ENCODE assay signal across 29 cellular contexts in the genomic region with DNA sequence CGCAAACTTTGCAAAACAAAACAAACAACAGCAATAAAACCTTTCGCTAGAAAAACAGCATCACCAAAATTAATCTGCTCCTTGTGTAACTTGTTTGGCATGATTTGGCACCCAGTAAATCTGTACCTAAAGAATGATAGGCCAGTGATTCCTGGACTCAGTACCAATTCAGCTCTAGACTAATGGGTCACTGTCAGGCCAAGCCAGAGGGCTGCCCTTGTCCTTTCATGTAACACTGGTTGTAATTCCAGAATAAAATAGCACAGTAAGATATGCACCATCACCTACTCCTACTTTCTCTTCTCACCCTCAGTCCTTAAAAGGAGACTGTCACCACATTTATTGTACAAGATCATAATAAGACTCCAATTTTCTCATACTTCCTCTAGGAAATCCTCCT.
"Had no signal": no experiment of that assay in that cellular context is flagged by ENCODE, and none has a peak within 500 bp of the region (broad histone marks: within the 10 kb centered on the region; RNA-seq: fewer than 3 reads in every experiment).

No MANE protein-coding gene starts in this region.

- H3K4me3 ChIP-seq: adrenal gland, body of pancreas, breast epithelium had no signal

- H3K36me3 ChIP-seq: adrenal gland, brain microvascular endothelial cell, breast epithelium had no signal

- H3K9me3 ChIP-seq: adrenal gland, body of pancreas, breast epithelium had no signal

- DNase-seq: activated B cell treated with CpG ODN at 0.5 μM for 24 hours; activated CD4-positive, alpha-beta memory T cell treated with anti-CD3 and anti-CD28 coated beads, Interleukin-2, amount 10 ng/mL, durations not matched to agents 7 days and 5 days; activated CD4-positive, alpha-beta T cell treated with anti-CD3 and anti-CD28 coated beads for 36 hours; activated CD4-positive, alpha-beta T cell treated with anti-CD3 and anti-CD28 coated beads for 48 hours; activated CD4-positive, alpha-beta T cell treated with anti-CD3 and anti-CD28 coated beads, Interleukin-2, amount 10 ng/mL, durations not matched to agents 7 days and 5 days; activated CD4-positive, alpha-beta T cell treated with anti-CD3 and anti-CD28 coated beads, Interleukin-2, amount 50 U/mL, for 48 hours; activated CD4-positive, CD25-positive, alpha-beta regulatory T cell treated with anti-CD3 and anti-CD28 coated beads, Interleukin-2, amount 50 U/mL, for 72 hours; activated CD8-positive, alpha-beta memory T cell treated with anti-CD3 and anti-CD28 coated beads for 24 hours; activated CD8-positive, alpha-beta memory T cell treated with anti-CD3 and anti-CD28 coated beads, Interleukin-2, amount 10 ng/mL, durations not matched to agents 7 days and 5 days; activated CD8-positive, alpha-beta memory T cell treated with anti-CD3 and anti-CD28 coated beads, Interleukin-2, amount 50 U/mL, for 48 hours; activated CD8-positive, alpha-beta T cell treated with anti-CD3 and anti-CD28 coated beads, Interleukin-2, amount 10 ng/mL, durations not matched to agents 7 days and 5 days; activated effector memory CD4-positive, alpha-beta T cell treated with Interleukin-2 at 50 U/mL for 16 hours; activated gamma-delta T cell; activated naive CD4-positive, alpha-beta T cell treated with anti-CD3 and anti-CD28 coated beads, Interleukin-2, amount 10 ng/mL, durations not matched to agents 7 days and 5 days; activated naive CD4-positive, alpha-beta T cell treated with Interleukin-2 at 50 U/mL for 16 hours; activated T-cell treated with anti-CD3 and anti-CD28 coated beads, Interleukin-2, amount 50 U/mL, for 24 hours; activated T-cell treated with anti-CD3 and anti-CD28 coated beads, Interleukin-2, amount 50 U/mL, for 48 hours; adrenal gland; amniotic stem cell; aorta; body of pancreas; brain microvascular endothelial cell; central memory CD4-positive, alpha-beta T cell; SW 1271; T-helper 1 cell; T-helper 2 cell; T-helper 9 cell had no signal

- H3K4me1 ChIP-seq: adrenal gland, body of pancreas, breast epithelium had no signal

- H3K27ac ChIP-seq: adrenal gland, body of pancreas, brain microvascular endothelial cell, breast epithelium, VCaP had no signal

- H3K27me3 ChIP-seq: adrenal gland, body of pancreas, brain microvascular endothelial cell, breast epithelium had no signal

- ATAC-seq: activated CD4-positive, alpha-beta T cell treated with anti-CD3 and anti-CD28 coated beads for 36 hours; activated CD8-positive, alpha-beta memory T cell treated with anti-CD3 and anti-CD28 coated beads, Interleukin-2, amount 10 ng/mL, durations not matched to agents 7 days and 5 days; activated CD8-positive, alpha-beta T cell treated with anti-CD3 and anti-CD28 coated beads, Interleukin-2, amount 10 ng/mL, durations not matched to agents 7 days and 5 days; body of pancreas had no signal
